ENCODE assay signal across 9 cellular contexts in genomic region chr4:147831452-147832192, GRCh38.
DNase-seq lines count a peak whose midpoint lies in the region; ATAC-seq, FAIRE-seq and TF ChIP-seq lines count a peak whose summit lies in the region.
"Had no signal": no experiment of that assay in that cellular context is flagged by ENCODE, and none has a peak within 500 bp of the region (broad histone marks: within the 10 kb centered on the region; RNA-seq: fewer than 3 reads in every experiment).

No MANE protein-coding gene starts in this region.

- peak; percentile 97 for FAIRE-seq in keratinocyte (lab: Jason Lieb, UNC)

- peaks cover 37 to 52% of the 10 kb centered on the region in 2 donors for H3K4me1 ChIP-seq in adrenal gland (replicated peaks in 1 of 2)
- peaks cover 52% of the 10 kb centered on the region for H3K4me1 ChIP-seq in keratinocyte (ENCODE audit: control insufficient read depth, extremely low read depth, insufficient read depth, low read length)
- H3K4me1 ChIP-seq in subcutaneous abdominal adipose tissue (ENCODE audit: control insufficient read depth in 5 of 5, insufficient read depth in 5 of 5, low read length in 5 of 5): peaks cover 4 to 35% (median 29%) of the 10 kb centered on the region in 5 donors

- H3K79me2 ChIP-seq in keratinocyte (ENCODE audit: control insufficient read depth, insufficient read depth, low read length): peaks cover 5% of the 10 kb centered on the region

- H3K9me1 ChIP-seq in keratinocyte (ENCODE audit: control insufficient read depth, extremely low read depth, insufficient read depth, low read length): no peaks in the 10 kb centered on the region

- H3K4me3 Mint-ChIP-seq in CD4-positive, alpha-beta T cell: no peak overlapping the region

- CTCF ChIA-PET in CD4-positive, alpha-beta T cell (lab: Charles Lee): interaction anchor here (1.4 kb wide), 1 partner anchor 35 kb away, joined by 3 read pairs; no protein-coding TSS in a partner anchor

- H3K36me3 ChIP-seq in adrenal gland (replicated peaks in 1 of 2): no peaks in the 10 kb centered on the region
- H3K36me3 ChIP-seq in keratinocyte (ENCODE audit: control insufficient read depth in 2 of 2, extremely low read depth in 1 of 2, insufficient read depth in 2 of 2, low read length in 2 of 2): no peaks in the 10 kb centered on the region
- H3K36me3 ChIP-seq in subcutaneous abdominal adipose tissue (ENCODE audit: control insufficient read depth in 5 of 5, insufficient read depth in 5 of 5, low read length in 5 of 5): no peaks in the 10 kb centered on the region

- H3K9ac ChIP-seq in keratinocyte (ENCODE audit: control insufficient read depth, extremely low read depth, insufficient read depth, low read length) (peak overlapping the region; percentile 65), subcutaneous abdominal adipose tissue (ENCODE audit: low read length in 5 of 5) (peak overlapping the region in 1 of 5 donors; percentile 70)

- DNase-seq in HL-60 (ENCODE audit: low read depth in 1 of 2, low spot score in 1 of 2): peak; percentile 29 to 30
- DNase-seq in adrenal gland: peak; percentile 55 to 83 (median 81)
- DNase-seq in keratinocyte (ENCODE audit: low read depth, low spot score): peak; percentile 75
- no peak for DNase-seq in NCI-H1930 (lab: John Stamatoyannopoulos, UW)
- DNase-seq in CD4-positive, alpha-beta T cell: no peak
- DNase-seq: retina had no signal

- intact Hi-C loops in adrenal gland (cut with DNase I): no loop called here
- intact Hi-C loops in CD4-positive, alpha-beta T cell (cut with DNase I, micrococcal nuclease): no loop called here

- ATAC-seq in GM18498 (IDR thresholded peaks at IDR 0.05; ENCODE audit: unreplicated experiment) (no peak), GM21717 (IDR thresholded peaks at IDR 0.05; ENCODE audit: unreplicated experiment) (no peak)
- no peak for ATAC-seq in CD4-positive, alpha-beta T cell (ENCODE audit: poor library complexity)

- no peaks in the 10 kb centered on the region for H3K27me3 Mint-ChIP-seq in CD4-positive, alpha-beta T cell

- no peaks in the 10 kb centered on the region for H4K20me1 ChIP-seq in keratinocyte (ENCODE audit: control insufficient read depth, extremely low read depth, insufficient read depth, low read length)

- no peak overlapping the region for H2AFZ ChIP-seq in keratinocyte (ENCODE audit: control insufficient read depth, low read length)

- H3K4me2 ChIP-seq in keratinocyte (ENCODE audit: control insufficient read depth, extremely low read depth, insufficient read depth, low read depth, low read length): peak overlapping the region; percentile 83

- H3K9me3 ChIP-seq in adrenal gland (replicated peaks in 1 of 3) (no peaks in the 10 kb centered on the region), keratinocyte (ENCODE audit: control insufficient read depth, low read depth, low read length) (no peaks in the 10 kb centered on the region), subcutaneous abdominal adipose tissue (ENCODE audit: control insufficient read depth in 5 of 5, low read length in 5 of 5) (no peaks in the 10 kb centered on the region)
- no peaks in the 10 kb centered on the region for H3K9me3 ChIP-seq in CD4-positive, alpha-beta T cell (ENCODE audit: control insufficient read depth, low read length)

- dilution Hi-C loops in keratinocyte (cut with MboI; ENCODE audit: extremely low pct_ligation_motif_present, low sequenced_read_pairs): no loop called here

- no peaks in the 10 kb centered on the region for H3K4me1 Mint-ChIP-seq in CD4-positive, alpha-beta T cell (ENCODE audit: low read depth)

- H3K27ac ChIP-seq in HL-60 (replicated peaks): no peak overlapping the region
- peak overlapping the region; percentile 14 to 97 (median 90) for H3K27ac ChIP-seq in adrenal gland
- H3K27ac ChIP-seq in keratinocyte (ENCODE audit: control insufficient read depth, insufficient read depth, low read length): peak overlapping the region; percentile 85
- H3K27ac ChIP-seq in subcutaneous abdominal adipose tissue (ENCODE audit: low read depth, low read length): peak overlapping the region; percentile 62
- no peak overlapping the region for H3K27ac ChIP-seq in CD4-positive, alpha-beta T cell (ENCODE audit: low read depth, low read length)

- TF ChIP-seq CTCF in HL-60 (IDR thresholded peaks at IDR 0.05; ENCODE audit: insufficient read depth, low read length): no peak
- TF ChIP-seq CTCF in adrenal gland (IDR thresholded peaks at IDR 0.05): no peak
- no peak for TF ChIP-seq CTCF in keratinocyte (optimal IDR thresholded peaks at IDR 0.05 in 1 of 3, IDR thresholded peaks at IDR 0.05 in 1 of 3, conservative IDR thresholded peaks at IDR 0.05 in 1 of 3; ENCODE audit: extremely low read depth in 1 of 3, insufficient read depth in 2 of 3, low read length in 3 of 3)
- no peak for TF ChIP-seq CTCF in CD4-positive, alpha-beta T cell (IDR thresholded peaks at IDR 0.05)

- 19 to 26% (median 23%) methylated on average over 6 of the region's 6 CpGs for WGBS in adrenal gland, 4 donors

- no peak for TF ChIP-seq POLR2A in adrenal gland (IDR thresholded peaks at IDR 0.05)

- peaks cover 4% of the 10 kb centered on the region for H3K36me3 Mint-ChIP-seq in CD4-positive, alpha-beta T cell (ENCODE audit: low read depth)

- no peak overlapping the region for H3K27ac Mint-ChIP-seq in CD4-positive, alpha-beta T cell

- H3K4me3 ChIP-seq in HL-60 (replicated peaks; ENCODE audit: insufficient read depth, low read length): no peak overlapping the region
- H3K4me3 ChIP-seq in adrenal gland: peak overlapping the region in 1 of 4 donors; percentile 6
- peak overlapping the region in 1 of 3 experiments; percentile 29 for H3K4me3 ChIP-seq in keratinocyte (ENCODE audit: control insufficient read depth in 2 of 3, extremely low read depth in 1 of 3, insufficient read depth in 2 of 3, low read depth in 1 of 3, low read length in 3 of 3)
- no peak overlapping the region for H3K4me3 ChIP-seq in subcutaneous abdominal adipose tissue (ENCODE audit: low read depth in 1 of 5, low read length in 5 of 5)

- H3K27me3 ChIP-seq in HL-60 (ENCODE audit: insufficient read depth, poor library complexity, severe bottlenecking): no peaks in the 10 kb centered on the region
- H3K27me3 ChIP-seq in adrenal gland: no peaks in the 10 kb centered on the region
- no peaks in the 10 kb centered on the region for H3K27me3 ChIP-seq in keratinocyte (ENCODE audit: control insufficient read depth, extremely low read depth, insufficient read depth, low read length)
- H3K27me3 ChIP-seq in subcutaneous abdominal adipose tissue (ENCODE audit: control insufficient read depth in 5 of 5, insufficient read depth in 4 of 5, low read length in 5 of 5): no peaks in the 10 kb centered on the region
- H3K27me3 ChIP-seq in CD4-positive, alpha-beta T cell (ENCODE audit: control insufficient read depth, insufficient read depth, low read length): no peaks in the 10 kb centered on the region

- H3K9me3 Mint-ChIP-seq in CD4-positive, alpha-beta T cell: no peaks in the 10 kb centered on the region

- POLR2A ChIA-PET in CD4-positive, alpha-beta T cell (lab: Charles Lee): no interaction called here

Comparison
In these comparisons a context has a peak if more than half of its experiments do, and no peak if none do; other contexts are left out.
1. DNase-seq: peak in HL-60 (2 of 2), adrenal gland (7 of 7) and keratinocyte (single experiment); none in NCI-H1930 (0 of 2) and CD4-positive, alpha-beta T cell (0 of 10).
2. H3K27ac ChIP-seq: peak in adrenal gland (5 of 5), keratinocyte (single experiment) and subcutaneous abdominal adipose tissue (single experiment); none in HL-60 (single experiment) and CD4-positive, alpha-beta T cell (single experiment).